8 cellular contexts compared by ENCODE assay signal in the genomic region with DNA sequence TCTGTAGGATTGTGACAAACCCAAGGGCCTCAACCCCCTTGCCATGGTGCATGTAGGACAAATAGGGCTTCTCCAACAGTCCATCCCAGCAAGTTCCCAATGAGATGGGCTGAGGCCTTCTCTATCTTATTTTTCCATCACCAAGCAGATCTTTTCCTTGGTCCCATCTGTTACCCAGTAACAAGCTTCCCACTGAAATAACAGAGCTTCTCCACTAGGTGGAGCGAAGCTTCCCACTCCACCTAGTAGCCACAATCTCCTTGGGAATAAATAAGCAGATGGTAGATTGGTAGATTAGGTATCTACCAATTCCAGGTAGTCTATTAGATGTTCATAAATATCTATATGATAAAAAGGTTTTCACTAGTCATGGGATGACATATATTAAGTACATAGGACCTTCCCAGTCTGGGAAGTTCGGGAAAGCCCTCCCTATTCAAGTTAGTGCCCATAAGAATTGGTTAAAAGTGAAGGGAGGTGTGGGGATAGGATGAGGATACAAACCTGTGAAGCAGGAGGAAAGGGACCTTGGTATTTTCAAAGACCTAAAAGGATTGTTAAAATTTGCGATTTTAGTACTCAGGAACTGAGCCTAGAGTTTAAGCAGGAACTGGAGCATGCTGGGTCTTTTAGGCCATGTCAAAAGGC. TPM values are rescaled to one million over a fixed set of nuclear protein-coding genes. Genes with fewer than 3 reads are reported as not detected.
DNase-seq lines count a peak whose midpoint lies in the region; ATAC-seq, FAIRE-seq and TF ChIP-seq lines count a peak whose summit lies in the region.

No MANE protein-coding gene starts in this region.

- H3K4me3 ChIP-seq in K562, result no peak overlapping the region

- no peaks in the 10 kb centered on the region for H3K79me2 ChIP-seq in K562 (ENCODE audit: control insufficient read depth, insufficient read depth, low read length)

- peak; percentile 68 for FAIRE-seq in K562 (lab: Jason Lieb, UNC)

- H3K9ac ChIP-seq in K562 (ENCODE audit: insufficient read depth in 1 of 2, low read depth in 2 of 2, low read length in 2 of 2), result no peak overlapping the region

- no peak for TF ChIP-seq EP300 in K562 (IDR thresholded peaks at IDR 0.05; ENCODE audit: low read length)

- peak; percentile 42 to 53 for TF ChIP-seq RAD21 in K562 (CRISPR knock-in tag; conservative IDR thresholded peaks at IDR 0.05 in 1 of 2, IDR thresholded peaks at IDR 0.05 in 1 of 2)

- POLR2A ChIA-PET in K562 (lab: Yijun Ruan, JAX), result interaction anchor here (1.0 to 1.5 kb wide), 2 partner anchors 11 to 275 kb away, joined by 3 to 4 read pairs; no protein-coding TSS in a partner anchor

- H3K4me1 ChIP-seq in K562 (replicated peaks in 1 of 2; ENCODE audit: control insufficient read depth in 2 of 2, insufficient read depth in 2 of 2, low read length in 2 of 2), result no peaks in the 10 kb centered on the region

- in situ Hi-C loops in K562 (cut with MboI), result no loop called here

- H4K20me1 ChIP-seq in K562 (replicated peaks; ENCODE audit: control insufficient read depth, insufficient read depth, low read length), result no peaks in the 10 kb centered on the region

- no peaks in the 10 kb centered on the region for H3K9me3 ChIP-seq in K562 (replicated peaks; ENCODE audit: control insufficient read depth, insufficient read depth, low read depth, low read length)

- H2AFZ ChIP-seq in K562 (ENCODE audit: low read depth, low read length), result no peak overlapping the region

- H3K27me3 ChIP-seq in K562 (ENCODE audit: control insufficient read depth in 2 of 2, insufficient read depth in 2 of 2, low read length in 2 of 2), result peaks cover 0 to 11% of the 10 kb centered on the region in 2 experiments; a peak in 1 of 5 replicates

- intact Hi-C loops in K562 (cut with micrococcal nuclease), result no loop called here

- no TSS peak for BruUV-seq in K562 (replicated peaks; lab: Mats Ljungman, UMichigan)

- peak; percentile 74 for ATAC-seq in K562

- no peak for TF ChIP-seq POLR2A in K562 (conservative IDR thresholded peaks at IDR 0.05)

- no peaks in the 10 kb centered on the region for H3K36me3 ChIP-seq in K562 (ENCODE audit: control insufficient read depth, insufficient read depth, low read length)

- CTCF ChIA-PET in K562 (lab: Yijun Ruan, JAX; ENCODE audit: low intra/inter-chr PET ratio), result interaction anchor here (0.6 to 1.1 kb wide), 3 partner anchors 361 to 676 kb away, joined by 3 to 4 read pairs (median 3); no protein-coding TSS in a partner anchor

- peak; percentile 50 to 59 (median 56) for TF ChIP-seq CTCF in K562 (IDR thresholded peaks at IDR 0.05 in 2 of 3, conservative IDR thresholded peaks at IDR 0.05 in 1 of 3; ENCODE audit: insufficient read depth in 2 of 3, low read depth in 1 of 3, low read length in 3 of 3)

- no peaks in the 10 kb centered on the region for H3K9me1 ChIP-seq in K562 (ENCODE audit: control insufficient read depth, insufficient read depth, low read length)

- peak; percentile 7 for DNase-seq in NCI-H146 (lab: John Stamatoyannopoulos, UW)
- DNase-seq in NCI-H146 treated with DMSO at 0.1 percent for 48 hours (lab: John Stamatoyannopoulos, UW; ENCODE audit: unreplicated experiment), result no peak
- peak; percentile 39 for DNase-seq in HT1080 (ENCODE audit: low read depth)
- peak; percentile 34 to 61 (median 47) for DNase-seq in K562 (ENCODE audit: extremely low read depth in 1 of 4, low spot score in 3 of 4)
- peak; percentile 6 for DNase-seq in myocyte (ENCODE audit: low read depth)
- DNase-seq in nucleus accumbens (lab: John Stamatoyannopoulos, UW), result no peak
- DNase-seq in dedifferentiated amniotic fluid mesenchymal stem cell (ENCODE audit: extremely low spot score), result no peak
- DNase-seq in mucosa of gallbladder (ENCODE audit: low spot score), result no peak

- no peak overlapping the region for H3K4me2 ChIP-seq in K562 (ENCODE audit: insufficient read depth, low read length)

- H3K27ac ChIP-seq in K562 (ENCODE audit: extremely low read depth, low read depth, low read length), result no peak overlapping the region

- 5% methylated on average over 3 of the region's 3 CpGs for WGBS in K562 (ENCODE audit: insufficient coverage, low coverage, missing lambda C conversion rate)

RNA-seq across cellular contexts. Expression of gene OR52L1, which starts 5.9 kb away (rescaled TPM):
- total RNA-seq in HT1080 (2014; rRNA removed; shearing (Covaris generic)), result not detected in 2 replicates
- not detected in 2 replicates for polyA plus RNA-seq in HT1080 (2015; cell fraction: cytosol; rRNA removed)
- not detected in 2 replicates for polyA plus RNA-seq in HT1080 (2015; cell fraction: nucleus; rRNA removed)
- not detected in 2 replicates for total RNA-seq in K562 (2011; cell fraction: chromatin; rRNA removed; ENCODE audit: low replicate concordance)
- total RNA-seq in K562 (2011; cell fraction: nucleolus; rRNA removed), result not detected in 2 replicates
- not detected in 2 replicates for total RNA-seq in K562 (2011; cell fraction: nucleoplasm; rRNA removed)
- total RNA-seq in K562 (2014; rRNA removed) (not detected in 2 replicates), K562 (2014; rRNA removed; fragmentation: Illumina TruSeq; extraction: Trizol) (not detected in 2 replicates), K562 (2015; rRNA removed; fragmentation: Illumina TruSeq; extraction: Trizol) (not detected in 2 replicates), K562 (2021) (not detected in 2 replicates), myocyte (not detected in 2 replicates), mucosa of gallbladder (not detected)
- polyA plus RNA-seq in K562 (2011; rRNA removed) (not detected in 2 replicates), K562 (2014; fragmentation: Illumina TruSeq; extraction: Trizol) (not detected in 2 replicates), K562 (2014; fragmentation: Nextera tagmentation; extraction: Ambion mirVana) (not detected), K562 (2014; rRNA removed) (not detected in 2 replicates)
- not detected in 2 replicates for polyA plus RNA-seq in K562 (2011; cell fraction: cytosol; rRNA removed)
- not detected in 2 replicates for polyA plus RNA-seq in K562 (2011; cell fraction: nucleus; rRNA removed)
- polyA plus RNA-seq in K562 (2012), result not detected in 2 replicates
- polyA minus RNA-seq in K562 (2011; rRNA and poly(A)+ RNA removed), result not detected in 2 replicates
- polyA minus RNA-seq in K562 (2011; cell fraction: cytosol; rRNA and poly(A)+ RNA removed), result not detected in 2 replicates
- polyA minus RNA-seq in K562 (2011; cell fraction: nucleus; rRNA and poly(A)+ RNA removed), result not detected in 2 replicates
- polyA plus RNA-seq in myocyte (2012), result not detected

RNA-seq across cellular contexts. Expression of gene OR56A4, which starts 14.0 kb away (rescaled TPM):
- total RNA-seq in HT1080 (2014; rRNA removed; shearing (Covaris generic)), result not detected in 2 replicates
- polyA plus RNA-seq in HT1080 (2015; cell fraction: cytosol; rRNA removed), result not detected in 2 replicates
- polyA plus RNA-seq in HT1080 (2015; cell fraction: nucleus; rRNA removed), result not detected in 2 replicates
- not detected in 2 replicates for total RNA-seq in K562 (2011; cell fraction: chromatin; rRNA removed; ENCODE audit: low replicate concordance)
- total RNA-seq in K562 (2011; cell fraction: nucleolus; rRNA removed), result not detected in 2 replicates
- not detected in 2 replicates for total RNA-seq in K562 (2011; cell fraction: nucleoplasm; rRNA removed)
- not detected in 2 replicates for total RNA-seq in K562 (2014; rRNA removed)
- not detected in 2 replicates for total RNA-seq in K562 (2014; rRNA removed; fragmentation: Illumina TruSeq; extraction: Trizol)
- not detected in 2 replicates for total RNA-seq in K562 (2015; rRNA removed; fragmentation: Illumina TruSeq; extraction: Trizol)
- not detected in 2 replicates for total RNA-seq in K562 (2021)
- polyA plus RNA-seq in K562 (2011; rRNA removed), result not detected in 2 replicates
- not detected in 2 replicates for polyA plus RNA-seq in K562 (2011; cell fraction: cytosol; rRNA removed)
- not detected in 2 replicates for polyA plus RNA-seq in K562 (2011; cell fraction: nucleus; rRNA removed)
- polyA plus RNA-seq in K562 (2012), result not detected in 2 replicates
- not detected in 2 replicates for polyA plus RNA-seq in K562 (2014; fragmentation: Illumina TruSeq; extraction: Trizol)
- not detected for polyA plus RNA-seq in K562 (2014; fragmentation: Nextera tagmentation; extraction: Ambion mirVana)
- polyA plus RNA-seq in K562 (2014; rRNA removed), result not detected in 2 replicates
- polyA minus RNA-seq in K562 (2011; rRNA and poly(A)+ RNA removed), result not detected in 2 replicates
- polyA minus RNA-seq in K562 (2011; cell fraction: cytosol; rRNA and poly(A)+ RNA removed), result not detected in 2 replicates
- polyA minus RNA-seq in K562 (2011; cell fraction: nucleus; rRNA and poly(A)+ RNA removed), result not detected in 2 replicates
- not detected in 2 replicates for total RNA-seq in myocyte
- not detected for polyA plus RNA-seq in myocyte (2012)
- 0.06 TPM for total RNA-seq in mucosa of gallbladder

RNA-seq across cellular contexts. Expression of gene OR56A5, which starts 24.4 kb away (rescaled TPM):
- not detected in 2 replicates for total RNA-seq in HT1080 (2014; rRNA removed; shearing (Covaris generic))
- not detected in 2 replicates for polyA plus RNA-seq in HT1080 (2015; cell fraction: cytosol; rRNA removed)
- polyA plus RNA-seq in HT1080 (2015; cell fraction: nucleus; rRNA removed), result not detected in 2 replicates
- total RNA-seq in K562 (2011; cell fraction: chromatin; rRNA removed; ENCODE audit: low replicate concordance), result not detected in 2 replicates
- total RNA-seq in K562 (2011; cell fraction: nucleolus; rRNA removed), result not detected in 2 replicates
- not detected in 2 replicates for total RNA-seq in K562 (2011; cell fraction: nucleoplasm; rRNA removed)
- total RNA-seq in K562 (2014; rRNA removed) (not detected in 2 replicates), K562 (2014; rRNA removed; fragmentation: Illumina TruSeq; extraction: Trizol) (not detected in 2 replicates), K562 (2015; rRNA removed; fragmentation: Illumina TruSeq; extraction: Trizol) (not detected in 2 replicates), K562 (2021) (not detected in 2 replicates), myocyte (not detected in 2 replicates), mucosa of gallbladder (not detected)
- polyA plus RNA-seq in K562 (2011; rRNA removed) (not detected in 2 replicates), K562 (2014; fragmentation: Illumina TruSeq; extraction: Trizol) (not detected in 2 replicates), K562 (2014; fragmentation: Nextera tagmentation; extraction: Ambion mirVana) (not detected), K562 (2014; rRNA removed) (not detected in 2 replicates)
- not detected in 2 replicates for polyA plus RNA-seq in K562 (2011; cell fraction: cytosol; rRNA removed)
- not detected in 2 replicates for polyA plus RNA-seq in K562 (2011; cell fraction: nucleus; rRNA removed)
- not detected in 2 replicates for polyA plus RNA-seq in K562 (2012)
- 0.39 TPM in 1 of 2 replicates, not detected in the other for polyA minus RNA-seq in K562 (2011; rRNA and poly(A)+ RNA removed)
- polyA minus RNA-seq in K562 (2011; cell fraction: cytosol; rRNA and poly(A)+ RNA removed), result not detected in 2 replicates
- not detected in 2 replicates for polyA minus RNA-seq in K562 (2011; cell fraction: nucleus; rRNA and poly(A)+ RNA removed)
- not detected for polyA plus RNA-seq in myocyte (2012)

RNA-seq across cellular contexts. Expression of gene OR56A1, which starts 37.8 kb away (rescaled TPM):
- not detected in 2 replicates for total RNA-seq in HT1080 (2014; rRNA removed; shearing (Covaris generic))
- not detected in 2 replicates for polyA plus RNA-seq in HT1080 (2015; cell fraction: cytosol; rRNA removed)
- polyA plus RNA-seq in HT1080 (2015; cell fraction: nucleus; rRNA removed), result not detected in 2 replicates
- total RNA-seq in K562 (2011; cell fraction: chromatin; rRNA removed; ENCODE audit: low replicate concordance), result not detected in 2 replicates
- total RNA-seq in K562 (2011; cell fraction: nucleolus; rRNA removed), result not detected in 2 replicates
- total RNA-seq in K562 (2011; cell fraction: nucleoplasm; rRNA removed), result not detected in 2 replicates
- total RNA-seq in K562 (2014; rRNA removed), result not detected in 2 replicates
- not detected in 2 replicates for total RNA-seq in K562 (2014; rRNA removed; fragmentation: Illumina TruSeq; extraction: Trizol)
- total RNA-seq in K562 (2015; rRNA removed; fragmentation: Illumina TruSeq; extraction: Trizol), result not detected in 2 replicates
- total RNA-seq in K562 (2021), result not detected in 2 replicates
- not detected in 2 replicates for polyA plus RNA-seq in K562 (2011; rRNA removed)
- not detected in 2 replicates for polyA plus RNA-seq in K562 (2011; cell fraction: cytosol; rRNA removed)
- not detected in 2 replicates for polyA plus RNA-seq in K562 (2011; cell fraction: nucleus; rRNA removed)
- polyA plus RNA-seq in K562 (2012), result not detected in 2 replicates
- not detected in 2 replicates for polyA plus RNA-seq in K562 (2014; fragmentation: Illumina TruSeq; extraction: Trizol)
- polyA plus RNA-seq in K562 (2014; fragmentation: Nextera tagmentation; extraction: Ambion mirVana), result not detected
- not detected in 2 replicates for polyA plus RNA-seq in K562 (2014; rRNA removed)
- polyA minus RNA-seq in K562 (2011; rRNA and poly(A)+ RNA removed), result not detected in 2 replicates
- polyA minus RNA-seq in K562 (2011; cell fraction: cytosol; rRNA and poly(A)+ RNA removed), result not detected in 2 replicates
- not detected in 2 replicates for polyA minus RNA-seq in K562 (2011; cell fraction: nucleus; rRNA and poly(A)+ RNA removed)
- total RNA-seq in myocyte, result 0.05 TPM in 1 of 2 replicates, not detected in the other
- polyA plus RNA-seq in myocyte (2012), result not detected
- 0.03 TPM for total RNA-seq in mucosa of gallbladder

RNA-seq across cellular contexts. Expression of gene OR56A3, which starts 50.7 kb away (rescaled TPM):
- not detected in 2 replicates for total RNA-seq in HT1080 (2014; rRNA removed; shearing (Covaris generic))
- not detected in 2 replicates for polyA plus RNA-seq in HT1080 (2015; cell fraction: cytosol; rRNA removed)
- polyA plus RNA-seq in HT1080 (2015; cell fraction: nucleus; rRNA removed), result not detected in 2 replicates
- not detected in 2 replicates for total RNA-seq in K562 (2011; cell fraction: chromatin; rRNA removed; ENCODE audit: low replicate concordance)
- not detected in 2 replicates for total RNA-seq in K562 (2011; cell fraction: nucleolus; rRNA removed)
- not detected in 2 replicates for total RNA-seq in K562 (2011; cell fraction: nucleoplasm; rRNA removed)
- not detected in 2 replicates for total RNA-seq in K562 (2014; rRNA removed)
- total RNA-seq in K562 (2014; rRNA removed; fragmentation: Illumina TruSeq; extraction: Trizol), result not detected in 2 replicates
- not detected in 2 replicates for total RNA-seq in K562 (2015; rRNA removed; fragmentation: Illumina TruSeq; extraction: Trizol)
- total RNA-seq in K562 (2021), result not detected in 2 replicates
- not detected in 2 replicates for polyA plus RNA-seq in K562 (2011; rRNA removed)
- not detected in 2 replicates for polyA plus RNA-seq in K562 (2011; cell fraction: cytosol; rRNA removed)
- not detected in 2 replicates for polyA plus RNA-seq in K562 (2011; cell fraction: nucleus; rRNA removed)
- not detected in 2 replicates for polyA plus RNA-seq in K562 (2012)
- not detected in 2 replicates for polyA plus RNA-seq in K562 (2014; fragmentation: Illumina TruSeq; extraction: Trizol)
- not detected for polyA plus RNA-seq in K562 (2014; fragmentation: Nextera tagmentation; extraction: Ambion mirVana)
- not detected in 2 replicates for polyA plus RNA-seq in K562 (2014; rRNA removed)
- polyA minus RNA-seq in K562 (2011; rRNA and poly(A)+ RNA removed), result not detected in 2 replicates
- polyA minus RNA-seq in K562 (2011; cell fraction: cytosol; rRNA and poly(A)+ RNA removed), result not detected in 2 replicates
- polyA minus RNA-seq in K562 (2011; cell fraction: nucleus; rRNA and poly(A)+ RNA removed), result not detected in 2 replicates
- total RNA-seq in myocyte, result not detected in 2 replicates
- not detected for polyA plus RNA-seq in myocyte (2012)
- not detected for total RNA-seq in mucosa of gallbladder

Comparison
In these comparisons a context has a peak if more than half of its experiments do, and no peak if none do; other contexts are left out.
1. DNase-seq: peak in NCI-H146 (single experiment), HT1080 (single experiment), K562 (4 of 4) and myocyte (single experiment); none in NCI-H146 treated with DMSO at 0.1 percent for 48 hours (single experiment), nucleus accumbens (0 of 56), dedifferentiated amniotic fluid mesenchymal stem cell (single experiment) and mucosa of gallbladder (single experiment).